In genomic region chr1:207420109-207420508, GRCh38 we compare ENCODE assay signal across 3 cellular contexts.
TF ChIP-seq lines count a peak whose summit lies in the region.

No MANE protein-coding gene starts in this region.

TF ChIP-seq in HepG2, 621 proteins besides CTCF, POLR2A, EP300 and RAD21:
- peak; percentile 49; the same call in 1 of the 2 replicates for TF ChIP-seq ZNF160 (CRISPR knock-in tag; IDR thresholded peaks at IDR 0.05)
- no peak for TF ChIP-seq ZNF619 (CRISPR knock-in tag; IDR thresholded peaks at IDR 0.05)

TF ChIP-seq in GM12878, 131 proteins besides CTCF, POLR2A, EP300 and RAD21:
- TF ChIP-seq CBX5 (IDR thresholded peaks at IDR 0.05; ENCODE audit: low read depth) (peak; percentile 46; the same call in 1 of the 2 replicates), STAT3 (IDR thresholded peaks at IDR 0.05; ENCODE audit: low read depth, low read length) (no peak), BCL11A (IDR thresholded peaks at IDR 0.05; ENCODE audit: low read depth, low read length) (no peak), NBN (IDR thresholded peaks at IDR 0.05) (0 out of 2 replicates have a peak, but pooled peaks have one; percentile 39), ATF7 (IDR thresholded peaks at IDR 0.05; ENCODE audit: low read depth) (no peak), ATF3 (IDR thresholded peaks at IDR 0.05; ENCODE audit: borderline replicate concordance, extremely low read depth, low read depth, low read length) (no peak), FOXK2 (IDR thresholded peaks at IDR 0.05) (no peak)

TF ChIP-seq in K562, 482 proteins besides CTCF, POLR2A, EP300 and RAD21:
- no peak for TF ChIP-seq BRF1 (IDR thresholded peaks at IDR 0.05; ENCODE audit: borderline replicate concordance, extremely low read depth, insufficient read length)
- 0 out of 2 replicates have a peak, but pooled peaks have one; percentile 40 for TF ChIP-seq CHAMP1 (IDR thresholded peaks at IDR 0.05)
- TF ChIP-seq HLTF (IDR thresholded peaks at IDR 0.05) = peak; percentile 84
- peak; percentile 68 to 81 for TF ChIP-seq TRIM24 (IDR thresholded peaks at IDR 0.05)
- peak; percentile 80 for TF ChIP-seq ZEB2 (IDR thresholded peaks at IDR 0.05)
- no peak for TF ChIP-seq ATF4 (CRISPR knock-in tag; IDR thresholded peaks at IDR 0.05)
- TF ChIP-seq MBD1 (CRISPR knock-in tag; IDR thresholded peaks at IDR 0.05) = 0 out of 2 replicates have a peak, but pooled peaks have one; percentile 43
- TF ChIP-seq ARNT (IDR thresholded peaks at IDR 0.05) = 0 out of 4 replicates have a peak, but pooled peaks have one; percentile 15 to 26
- TF ChIP-seq ETS2 (tag; IDR thresholded peaks at IDR 0.05; ENCODE audit: borderline replicate concordance, poor library complexity, severe bottlenecking) = no peak
- TF ChIP-seq CBX5 (IDR thresholded peaks at IDR 0.05; ENCODE audit: borderline replicate concordance, low read depth) = 0 out of 2 replicates have a peak, but pooled peaks have one; percentile 35
- TF ChIP-seq USF2 (CRISPR knock-in tag; IDR thresholded peaks at IDR 0.05) = no peak
- peak; percentile 93 for TF ChIP-seq ZNF280A (IDR thresholded peaks at IDR 0.05; ENCODE audit: low read depth, partially characterized antibody)
- peak; percentile 44; the same call in 1 of the 2 replicates for TF ChIP-seq ZNF280B (CRISPR knock-in tag; IDR thresholded peaks at IDR 0.05)
- TF ChIP-seq ZNF140 (CRISPR knock-in tag; IDR thresholded peaks at IDR 0.05) = no peak
- TF ChIP-seq CBX3 (IDR thresholded peaks at IDR 0.05; ENCODE audit: borderline replicate concordance in 1 of 2, low read length in 2 of 2) = peak in 1 of 2 experiments; percentile 74; a peak in 1 of 3 replicates
- peak; percentile 94 for TF ChIP-seq TRIM28 (IDR thresholded peaks at IDR 0.05)
- no peak for TF ChIP-seq BCOR (IDR thresholded peaks at IDR 0.05)
